In the genomic region with DNA sequence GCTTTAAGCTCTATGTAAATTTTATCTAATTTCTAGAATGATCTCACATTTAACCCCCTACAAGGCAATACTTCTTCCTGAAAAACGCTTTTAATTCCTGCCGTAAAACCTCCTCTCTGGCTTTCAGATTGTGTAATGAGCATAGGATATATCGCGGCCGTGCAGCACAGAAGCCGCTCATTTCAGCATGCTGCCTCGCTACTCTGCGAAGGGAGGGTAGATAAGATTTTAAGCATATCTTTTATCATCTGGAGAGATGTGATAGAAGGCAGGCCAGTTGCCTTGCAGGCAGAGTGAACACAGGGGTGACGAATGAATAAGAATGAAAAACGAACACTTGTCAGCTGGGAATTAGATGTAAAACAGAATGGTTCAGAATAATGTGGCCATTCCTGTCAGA, we compare ENCODE assay signal across 20 cellular contexts.
"Had no signal": no experiment of that assay in that cellular context is flagged by ENCODE, and none has a peak within 500 bp of the region (broad histone marks: within the 10 kb centered on the region; RNA-seq: fewer than 3 reads in every experiment).

No MANE protein-coding gene starts in this region.

- ATAC-seq: activated CD4-positive, CD25-positive, alpha-beta regulatory T cell treated with anti-CD3 and anti-CD28 coated beads, Interleukin-2, amount 50 U/mL, for 24 hours; activated T-cell treated with anti-CD3 and anti-CD28 coated beads, Interleukin-2, amount 50 U/mL, for 72 hours; effector memory CD8-positive, alpha-beta T cell; esophagus mucosa; gastrocnemius medialis; lower lobe of right lung; naive thymus-derived CD4-positive, alpha-beta T cell; T-cell had no signal

- H3K9me3 ChIP-seq: gastrocnemius medialis, lower lobe of right lung, thyroid gland had no signal

- H3K27me3 ChIP-seq: gastrocnemius medialis, sigmoid colon, thyroid gland had no signal

- H3K36me3 ChIP-seq: gastrocnemius medialis, lower lobe of right lung, sigmoid colon, thyroid gland had no signal

- H3K4me1 ChIP-seq: gastrocnemius medialis, lower lobe of right lung, sigmoid colon, thyroid gland had no signal

- DNase-seq: activated CD4-positive, alpha-beta memory T cell treated with anti-CD3 and anti-CD28 coated beads, Interleukin-2, amount 10 ng/mL, durations not matched to agents 7 days and 5 days; activated CD4-positive, alpha-beta T cell treated with anti-CD3 and anti-CD28 coated beads, Interleukin-2, amount 10 ng/mL, durations not matched to agents 24 days and 14 days; activated effector memory CD4-positive, alpha-beta T cell treated with Interleukin-2 at 50 U/mL for 16 hours; activated naive CD4-positive, alpha-beta T cell treated with anti-CD3 and anti-CD28 coated beads for 36 hours; activated T-cell treated with anti-CD3 and anti-CD28 coated beads, Interleukin-2, amount 50 U/mL, for 72 hours; effector memory CD8-positive, alpha-beta T cell; gastrocnemius medialis; islet precursor cell; lower lobe of right lung; mesendoderm; naive thymus-derived CD4-positive, alpha-beta T cell; retina; sigmoid colon; stimulated activated CD4-positive, alpha-beta T cell treated with anti-CD3 and anti-CD28 coated beads, Interleukin-2, amount 100 ng/mL, for 48 hours; stimulated activated naive CD4-positive, alpha-beta T cell; T-cell; thyroid gland had no signal

- H3K27ac ChIP-seq: gastrocnemius medialis, lower lobe of right lung, sigmoid colon, thyroid gland, VCaP had no signal

- H3K4me3 ChIP-seq: gastrocnemius medialis, lower lobe of right lung, sigmoid colon, thyroid gland had no signal
